2 cellular contexts compared by ENCODE assay signal in genomic region chr6:131136021-131136847, GRCh38.
TF ChIP-seq lines count a peak whose summit lies in the region.

No MANE protein-coding gene starts in this region.

TF ChIP-seq in SK-N-SH, 30 proteins besides CTCF, POLR2A, EP300 and RAD21 (continued from another document):
- TF ChIP-seq REST (IDR thresholded peaks at IDR 0.05; ENCODE audit: low read depth, low read length), result no peak
- TF ChIP-seq TEAD4 (IDR thresholded peaks at IDR 0.05; ENCODE audit: borderline replicate concordance, insufficient read depth), result no peak
- no peak for TF ChIP-seq EZH2phosphoT487 (IDR thresholded peaks at IDR 0.05; ENCODE audit: borderline replicate concordance, low read depth)
- TF ChIP-seq IRF3 (IDR thresholded peaks at IDR 0.05; ENCODE audit: low read depth, low read length), result no peak
- TF ChIP-seq FOXJ3 (CRISPR knock-in tag; IDR thresholded peaks at IDR 0.05), result no peak
- no peak for TF ChIP-seq GABPA (IDR thresholded peaks at IDR 0.05; ENCODE audit: low read depth)
- TF ChIP-seq YY1 (IDR thresholded peaks at IDR 0.05; ENCODE audit: low read depth), result no peak
- TF ChIP-seq USF1 (IDR thresholded peaks at IDR 0.05; ENCODE audit: borderline replicate concordance, low read depth), result no peak
- TF ChIP-seq FOXM1 (IDR thresholded peaks at IDR 0.05; ENCODE audit: low read depth), result no peak
- TF ChIP-seq TAF1 (IDR thresholded peaks at IDR 0.05; ENCODE audit: borderline replicate concordance, low read depth, low read length), result no peak
- no peak for TF ChIP-seq MEF2A (IDR thresholded peaks at IDR 0.05; ENCODE audit: borderline replicate concordance, low read depth)
- no peak for TF ChIP-seq TCF12 (IDR thresholded peaks at IDR 0.05)
- TF ChIP-seq POLR2AphosphoS5 (IDR thresholded peaks at IDR 0.05; ENCODE audit: low read depth, low read length), result no peak
TF ChIP-seq in SK-N-SH: peak in this region for 0.

TF ChIP-seq in SK-N-SH treated with all-trans-retinoic acid at 6 μM for 48 hours, 23 proteins besides CTCF, POLR2A, EP300 and RAD21 (continued from another document):
- TF ChIP-seq CSRNP3 (CRISPR knock-in tag; IDR thresholded peaks at IDR 0.05) (no peak), BACH2 (CRISPR knock-in tag; IDR thresholded peaks at IDR 0.05; ENCODE audit: borderline replicate concordance) (no peak), ARNTL (CRISPR knock-in tag; IDR thresholded peaks at IDR 0.05; ENCODE audit: borderline replicate concordance, low read depth) (no peak), ESRRG (CRISPR knock-in tag; IDR thresholded peaks at IDR 0.05) (no peak), ZFP3 (CRISPR knock-in tag; IDR thresholded peaks at IDR 0.05) (no peak), ISL1 (CRISPR knock-in tag; IDR thresholded peaks at IDR 0.05) (no peak)
